34 cellular contexts compared by ENCODE assay signal in the genomic region with DNA sequence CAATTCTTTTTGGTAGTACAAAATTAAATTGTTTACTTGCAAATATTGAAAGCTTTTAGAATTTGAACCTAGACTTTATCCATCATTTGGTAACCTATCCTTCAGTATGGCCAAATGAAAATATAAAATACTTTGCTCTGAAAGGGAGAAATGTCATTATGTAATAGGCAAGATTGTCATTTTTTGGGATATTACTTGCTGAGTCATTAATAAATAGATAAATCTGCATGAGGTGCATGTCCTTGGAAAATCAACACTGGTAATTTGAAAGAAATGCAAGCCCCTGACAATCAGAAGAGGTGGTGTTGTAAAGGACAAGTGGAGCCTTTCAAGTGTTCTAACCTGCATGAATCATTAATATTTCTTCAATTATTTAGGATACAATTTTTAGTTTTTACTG.
DNase-seq lines count a peak whose midpoint lies in the region; ATAC-seq, FAIRE-seq and TF ChIP-seq lines count a peak whose summit lies in the region.
"Had no signal": no experiment of that assay in that cellular context is flagged by ENCODE, and none has a peak within 500 bp of the region (broad histone marks: within the 10 kb centered on the region; RNA-seq: fewer than 3 reads in every experiment).

No MANE protein-coding gene starts in this region.

- intact Hi-C loops in HepG2 (cut with micrococcal nuclease; ENCODE audit: unreplicated experiment) = no loop called here
- intact Hi-C loops in right lobe of liver (cut with DNase I) = no loop called here
- intact Hi-C loops in IMR-90 (cut with micrococcal nuclease) = no loop called here
- intact Hi-C loops in K562 (cut with micrococcal nuclease) = no loop called here
- intact Hi-C loops in left colon (cut with DNase I, micrococcal nuclease) = no loop called here

- no peak for TF ChIP-seq POLR2A in HepG2 (IDR thresholded peaks at IDR 0.05; ENCODE audit: insufficient read depth in 1 of 2, low read depth in 2 of 2, low read length in 2 of 2)
- no peak for TF ChIP-seq POLR2A in right lobe of liver (IDR thresholded peaks at IDR 0.05)
- no peak for TF ChIP-seq POLR2A in A549 (IDR thresholded peaks at IDR 0.05; ENCODE audit: low read length)
- TF ChIP-seq POLR2A in IMR-90 (IDR thresholded peaks at IDR 0.05; ENCODE audit: low read depth, low read length) = no peak
- TF ChIP-seq POLR2A in K562 (conservative IDR thresholded peaks at IDR 0.05) = no peak

- ATAC-seq in HepG2 (no peak), right lobe of liver (no peak), A549 (no peak), IMR-90 (ENCODE audit: low read depth) (no peak), K562 (no peak), left colon (no peak)
- ATAC-seq: CD8-positive, alpha-beta T cell had no signal

- BruUV-seq in HepG2 (replicated peaks; lab: Mats Ljungman, UMichigan) (no TSS peak), IMR-90 (replicated peaks; lab: Mats Ljungman, UMichigan) (no TSS peak), K562 (replicated peaks; lab: Mats Ljungman, UMichigan) (no TSS peak)

- POLR2A ChIA-PET in HepG2 (lab: Yijun Ruan, JAX) = no interaction called here
- POLR2A ChIA-PET in A549 (lab: Yijun Ruan, JAX) = no interaction called here
- POLR2A ChIA-PET in IMR-90 (lab: Charles Lee; ENCODE audit: unreplicated experiment) = no interaction called here
- POLR2A ChIA-PET in K562 (lab: Yijun Ruan, JAX) = no interaction called here

- no peak overlapping the region for H3K23ac ChIP-seq in IMR-90 (ENCODE audit: low read depth, low read length)

- in situ Hi-C loops in HepG2 (cut with HindIII; ENCODE audit: extremely low pct_ligation_motif_present, low pct_unique_long_range_greater_than_20kb) = no loop called here
- in situ Hi-C loops in IMR-90 (cut with MboI; ENCODE audit: low sequenced_read_pairs) = no loop called here
- in situ Hi-C loops in K562 (cut with MboI) = no loop called here

- no peak overlapping the region for H2BK5ac ChIP-seq in IMR-90 (ENCODE audit: low read depth, low read length, poor library complexity, severe bottlenecking)

- H3K4me2 ChIP-seq in HepG2 (ENCODE audit: low read depth, low read length) (no peak overlapping the region), A549 (no peak overlapping the region), IMR-90 (ENCODE audit: low read depth, low read length) (no peak overlapping the region), K562 (ENCODE audit: insufficient read depth, low read length) (no peak overlapping the region)
- H3K4me2 ChIP-seq: BLaER1; BLaER1 treated with 17β-estradiol and CSF1 and Interleukin-3, amounts not matched to agents 10 nM and 100 nM had no signal

- dilution Hi-C loops in IMR-90 (cut with HindIII; ENCODE audit: low sequenced_read_pairs, unreplicated experiment) = no loop called here

- H3K79me2 ChIP-seq in HepG2 (ENCODE audit: insufficient read depth, low read length) (no peaks in the 10 kb centered on the region), K562 (ENCODE audit: control insufficient read depth, insufficient read depth, low read length) (no peaks in the 10 kb centered on the region)

- no peak overlapping the region for H2AK5ac ChIP-seq in IMR-90 (ENCODE audit: low read depth, low read length)

- H3K18ac ChIP-seq in IMR-90 (ENCODE audit: low read depth, low read length) = no peak overlapping the region

- H4K91ac ChIP-seq in IMR-90 (ENCODE audit: insufficient read depth, low read depth, low read length) = no peak overlapping the region

- no peak overlapping the region for H3K4ac ChIP-seq in IMR-90 (ENCODE audit: low read depth, low read length)

- TF ChIP-seq CTCF in HepG2 (CRISPR knock-in tag; IDR thresholded peaks at IDR 0.05) = no peak
- TF ChIP-seq CTCF in right lobe of liver (IDR thresholded peaks at IDR 0.05) = no peak
- no peak for TF ChIP-seq CTCF in A549 (IDR thresholded peaks at IDR 0.05)
- no peak for TF ChIP-seq CTCF in IMR-90 (conservative IDR thresholded peaks at IDR 0.05; ENCODE audit: low read depth, low read length)
- no peak for TF ChIP-seq CTCF in K562 (IDR thresholded peaks at IDR 0.05 in 2 of 3, conservative IDR thresholded peaks at IDR 0.05 in 1 of 3; ENCODE audit: insufficient read depth in 2 of 3, low read depth in 1 of 3, low read length in 3 of 3)

- H3K14ac ChIP-seq in IMR-90 (replicated peaks; ENCODE audit: low read depth, low read length) = no peak overlapping the region

- H4K8ac ChIP-seq in IMR-90 (ENCODE audit: low read depth in 2 of 2, low read length in 2 of 2) = no peak overlapping the region

- TF ChIP-seq RAD21 in HepG2 (CRISPR knock-in tag; IDR thresholded peaks at IDR 0.05) (no peak), A549 (conservative IDR thresholded peaks at IDR 0.05 in 1 of 2, IDR thresholded peaks at IDR 0.05 in 1 of 2) (no peak), IMR-90 (IDR thresholded peaks at IDR 0.05; ENCODE audit: low read length) (no peak), K562 (CRISPR knock-in tag; conservative IDR thresholded peaks at IDR 0.05 in 1 of 2, IDR thresholded peaks at IDR 0.05 in 1 of 2) (no peak)

- FAIRE-seq in HepG2 (lab: Jason Lieb, UNC) (no peak), A549 (lab: Jason Lieb, UNC) (no peak), K562 (lab: Jason Lieb, UNC) (no peak)
- FAIRE-seq: A204.1, D721Med had no signal

- no peaks in the 10 kb centered on the region for H3K79me1 ChIP-seq in IMR-90 (ENCODE audit: low read depth in 1 of 2, low read length in 2 of 2)

- H3K36me3 ChIP-seq in HepG2 (replicated peaks in 1 of 2; ENCODE audit: control insufficient read depth in 1 of 2, insufficient read depth in 2 of 2, low read length in 2 of 2) = no peaks in the 10 kb centered on the region
- no peaks in the 10 kb centered on the region for H3K36me3 ChIP-seq in right lobe of liver
- no peaks in the 10 kb centered on the region for H3K36me3 ChIP-seq in IMR-90 (ENCODE audit: control insufficient read depth, insufficient read depth, low read length)
- H3K36me3 ChIP-seq in K562 (ENCODE audit: control insufficient read depth, insufficient read depth, low read length) = no peaks in the 10 kb centered on the region
- H3K36me3 ChIP-seq: BE2C; BLaER1; BLaER1 treated with 17β-estradiol and CSF1 and Interleukin-3, amounts not matched to agents 10 nM and 100 nM had no signal

- DNase-seq in HepG2 (ENCODE audit: low spot score) = no peak
- DNase-seq in right lobe of liver = no peak
- DNase-seq in A549 (ENCODE audit: low read depth in 1 of 2, low spot score in 1 of 2) = no peak
- no peak for DNase-seq in IMR-90
- no peak for DNase-seq in K562 (ENCODE audit: extremely low read depth in 1 of 4, low spot score in 3 of 4)
- DNase-seq in left colon = no peak
- no peak for DNase-seq in foreskin melanocyte
- DNase-seq in NOMO-1 treated with dmso at 0.1 percent for 144 hours (lab: John Stamatoyannopoulos, UW; ENCODE audit: unreplicated experiment) = no peak
- DNase-seq: 8988T; ACHN; AML-193; BE2C; C1 segment of cervical spinal cord; Caco-2; Calu3; CD4-positive, alpha-beta memory T cell; CD4-positive, alpha-beta T cell; CD4-positive, CD25-positive, alpha-beta regulatory T cell; CD8-positive, alpha-beta memory T cell; CD8-positive, alpha-beta T cell; COR-L47; DMS 273 treated with DMSO at 0.1 percent for 48 hours; DMS153; DMS53; DMS79; DMS79 treated with DMSO at 0.1 percent for 48 hours; DND-41; EL had no signal

- H2BK15ac ChIP-seq in IMR-90 (ENCODE audit: low read depth, low read length) = no peak overlapping the region

- TF ChIP-seq EP300 in HepG2 (IDR thresholded peaks at IDR 0.05; ENCODE audit: low read depth in 2 of 2, low read length in 2 of 2) (no peak), HepG2 (CRISPR knock-in tag; IDR thresholded peaks at IDR 0.05; ENCODE audit: borderline replicate concordance) (no peak), A549 (IDR thresholded peaks at IDR 0.05) (no peak), K562 (IDR thresholded peaks at IDR 0.05; ENCODE audit: low read length) (no peak)

- no peak overlapping the region for H2AK9ac ChIP-seq in IMR-90 (replicated peaks; ENCODE audit: low read depth, low read length, poor library complexity)

- no peak overlapping the region for H3K56ac ChIP-seq in IMR-90 (ENCODE audit: extremely low read depth, insufficient read depth, low read length)

- H3K9me3 ChIP-seq in HepG2 (ENCODE audit: low read length) (no peaks in the 10 kb centered on the region), right lobe of liver (no peaks in the 10 kb centered on the region), A549 (no peaks in the 10 kb centered on the region), IMR-90 (ENCODE audit: control insufficient read depth, insufficient read depth, low read length) (peaks cover 4% of the 10 kb centered on the region), K562 (replicated peaks; ENCODE audit: control insufficient read depth, insufficient read depth, low read depth, low read length) (no peaks in the 10 kb centered on the region)
- H3K9me3 ChIP-seq: BE2C; BLaER1; BLaER1 treated with 17β-estradiol and CSF1 and Interleukin-3, amounts not matched to agents 10 nM and 100 nM; Caco-2 had no signal

- no peaks in the 10 kb centered on the region for H4K20me1 ChIP-seq in HepG2 (ENCODE audit: insufficient read depth, low read length)
- no peaks in the 10 kb centered on the region for H4K20me1 ChIP-seq in IMR-90 (ENCODE audit: insufficient read depth, low read length)
- H4K20me1 ChIP-seq in K562 (replicated peaks; ENCODE audit: control insufficient read depth, insufficient read depth, low read length) = no peaks in the 10 kb centered on the region
- H4K20me1 ChIP-seq: BLaER1; BLaER1 treated with 17β-estradiol and CSF1 and Interleukin-3, amounts not matched to agents 10 nM and 100 nM had no signal

- no peak overlapping the region for H2BK20ac ChIP-seq in IMR-90 (ENCODE audit: low read depth, low read length)

- H3K4me3 ChIP-seq in HepG2 (replicated peaks in 1 of 3; ENCODE audit: insufficient read depth in 1 of 3, low read depth in 2 of 3, low read length in 3 of 3) (no peak overlapping the region), right lobe of liver (no peak overlapping the region), A549 (no peak overlapping the region), IMR-90 (ENCODE audit: insufficient read depth, low read depth, low read length) (no peak overlapping the region), K562 (no peak overlapping the region)
- H3K4me3 ChIP-seq: BLaER1; BLaER1 treated with 17β-estradiol and CSF1 and Interleukin-3, amounts not matched to agents 10 nM and 100 nM had no signal

- no peak overlapping the region for H4K5ac ChIP-seq in IMR-90 (ENCODE audit: low read depth, low read length)

- H2BK120ac ChIP-seq in IMR-90 (ENCODE audit: low read depth, low read length) = no peak overlapping the region

- H2AFZ ChIP-seq in HepG2 (ENCODE audit: low read length) = no peak overlapping the region
- no peak overlapping the region for H2AFZ ChIP-seq in IMR-90 (replicated peaks; ENCODE audit: low read length, poor library complexity)
- H2AFZ ChIP-seq in K562 (ENCODE audit: low read depth, low read length) = no peak overlapping the region

- H3K9ac ChIP-seq in HepG2 (ENCODE audit: insufficient read depth, low read depth, low read length) (no peak overlapping the region), IMR-90 (ENCODE audit: low read depth, low read length) (no peak overlapping the region), K562 (ENCODE audit: insufficient read depth in 1 of 2, low read depth in 2 of 2, low read length in 2 of 2) (no peak overlapping the region)
- H3K9ac ChIP-seq: BLaER1; BLaER1 treated with 17β-estradiol and CSF1 and Interleukin-3, amounts not matched to agents 10 nM and 100 nM had no signal

- H3K27ac ChIP-seq in HepG2 (ENCODE audit: extremely low read length, insufficient read depth, low read length) (no peak overlapping the region), right lobe of liver (no peak overlapping the region), A549 (no peak overlapping the region), IMR-90 (ENCODE audit: insufficient read depth, low read length) (no peak overlapping the region), K562 (ENCODE audit: extremely low read depth, low read depth, low read length) (no peak overlapping the region)
- H3K27ac ChIP-seq: 22Rv1; BLaER1; BLaER1 treated with 17β-estradiol and CSF1 and Interleukin-3, amounts not matched to agents 10 nM and 100 nM; C4-2B had no signal

- H3K27me3 ChIP-seq in HepG2 (ENCODE audit: control insufficient read depth in 1 of 2, insufficient read depth in 2 of 2, low read length in 2 of 2) (no peaks in the 10 kb centered on the region), right lobe of liver (no peaks in the 10 kb centered on the region), IMR-90 (ENCODE audit: control insufficient read depth, insufficient read depth, low read length) (no peaks in the 10 kb centered on the region), K562 (ENCODE audit: control insufficient read depth in 2 of 2, insufficient read depth in 2 of 2, low read length in 2 of 2) (no peaks in the 10 kb centered on the region)
- H3K27me3 ChIP-seq: BE2C; BLaER1; BLaER1 treated with 17β-estradiol and CSF1 and Interleukin-3, amounts not matched to agents 10 nM and 100 nM had no signal

- H3K9me1 ChIP-seq in IMR-90 (ENCODE audit: insufficient read depth, low read length) (no peaks in the 10 kb centered on the region), K562 (ENCODE audit: control insufficient read depth, insufficient read depth, low read length) (no peaks in the 10 kb centered on the region)

- no peaks in the 10 kb centered on the region for H3K4me1 ChIP-seq in HepG2 (ENCODE audit: insufficient read depth, low read length)
- no peaks in the 10 kb centered on the region for H3K4me1 ChIP-seq in right lobe of liver
- H3K4me1 ChIP-seq in A549 = no peaks in the 10 kb centered on the region
- H3K4me1 ChIP-seq in IMR-90 (ENCODE audit: control insufficient read depth, insufficient read depth, low read length) = no peaks in the 10 kb centered on the region
- no peaks in the 10 kb centered on the region for H3K4me1 ChIP-seq in K562 (replicated peaks in 1 of 2; ENCODE audit: control insufficient read depth in 2 of 2, insufficient read depth in 2 of 2, low read length in 2 of 2)
- H3K4me1 ChIP-seq: BE2C; BLaER1; BLaER1 treated with 17β-estradiol and CSF1 and Interleukin-3, amounts not matched to agents 10 nM and 100 nM; Caco-2 had no signal

- CTCF ChIA-PET in HepG2 (lab: Yijun Ruan, JAX; ENCODE audit: low intra/inter-chr PET ratio, low total read pairs) = no interaction called here
- CTCF ChIA-PET in A549 (lab: Yijun Ruan, JAX) = no interaction called here
- CTCF ChIA-PET in IMR-90 (lab: Yijun Ruan, JAX) = no interaction called here
- CTCF ChIA-PET in K562 (lab: Yijun Ruan, JAX; ENCODE audit: low intra/inter-chr PET ratio) = no interaction called here

Comparison
In these comparisons a context has a peak if more than half of its experiments do, and no peak if none do; other contexts are left out.
1. Of the 241 proteins assayed by ChIP-seq in both HepG2 and K562: peak only in HepG2: MAFF and MAFK; only in K562: MAFG; in both: none; in neither: 238.